8 cellular contexts compared by ENCODE assay signal in genomic region chr2:68766378-68766845, GRCh38. TPM values are rescaled to one million over a fixed set of nuclear protein-coding genes. Genes with fewer than 3 reads are reported as not detected.
A peak's percentile ranks its signal among the peaks of the same experiment; 100 is the strongest.
DNase-seq lines count a peak whose midpoint lies in the region; ATAC-seq, FAIRE-seq and TF ChIP-seq lines count a peak whose summit lies in the region.

No MANE protein-coding gene starts in this region.

- H3K9me3 ChIP-seq in DND-41 (ENCODE audit: insufficient read depth, low read length, severe bottlenecking): no peaks in the 10 kb centered on the region
- no peaks in the 10 kb centered on the region for H3K9me3 ChIP-seq in spleen

- WGBS in spleen, 5 donors: 11 to 19% (median 11%) methylated on average over 5 of the region's 5 CpGs

- H3K79me2 ChIP-seq in DND-41 (ENCODE audit: insufficient read depth, low read length): peaks cover 78% of the 10 kb centered on the region

- peak overlapping the region; percentile 71 for H2AFZ ChIP-seq in DND-41 (ENCODE audit: low read depth, low read length)

- peaks cover 91% of the 10 kb centered on the region for H3K4me1 Mint-ChIP-seq in activated CD8-positive, alpha-beta T cell treated with anti-CD3 and anti-CD28 coated beads, Interleukin-2, amount 10 ng/mL, durations not matched to agents 7 days and 5 days (ENCODE audit: low read depth)

- TF ChIP-seq CTCF in DND-41 (IDR thresholded peaks at IDR 0.05; ENCODE audit: borderline replicate concordance, extremely low read depth, low read length, poor library complexity, severe bottlenecking) (no peak), fibroblast of villous mesenchyme (IDR thresholded peaks at IDR 0.05; ENCODE audit: insufficient read depth, low read depth, low read length) (no peak), spleen (IDR thresholded peaks at IDR 0.05 in 8 of 11, conservative IDR thresholded peaks at IDR 0.05 in 3 of 11) (peak in 1 of 11 experiments; percentile 9)

- H3K36me3 ChIP-seq in DND-41 (ENCODE audit: insufficient read depth, low read length): no peaks in the 10 kb centered on the region
- H3K36me3 ChIP-seq in spleen: no peaks in the 10 kb centered on the region

- DNase-seq in DND-41 (peak; percentile 82), fibroblast of villous mesenchyme (ENCODE audit: low read depth) (peak; percentile 94), spleen (peak; percentile 90), NCI-H510A treated with DMSO at 0.1 percent for 48 hours (lab: John Stamatoyannopoulos, UW) (no peak), H54 (ENCODE audit: insufficient read length, low spot score) (no peak), RCC 7860 (ENCODE audit: low spot score) (no peak)
- DNase-seq in Jurkat, Clone E6-1 (ENCODE audit: low read depth, low spot score): peak; percentile 81
- DNase-seq in activated CD8-positive, alpha-beta T cell treated with anti-CD3 and anti-CD28 coated beads, Interleukin-2, amount 10 ng/mL, durations not matched to agents 7 days and 5 days: peak; percentile 82

- FAIRE-seq in H54 (lab: Jason Lieb, UNC) (no peak), RCC 7860 (lab: Jason Lieb, UNC) (no peak)

- H3K27ac Mint-ChIP-seq in activated CD8-positive, alpha-beta T cell treated with anti-CD3 and anti-CD28 coated beads, Interleukin-2, amount 10 ng/mL, durations not matched to agents 7 days and 5 days: peak overlapping the region; percentile 97

- TF ChIP-seq POLR2A in spleen (IDR thresholded peaks at IDR 0.05) (no peak), H54 (IDR thresholded peaks at IDR 0.05; ENCODE audit: low read depth, low read length) (no peak)

- H3K4me3 Mint-ChIP-seq in activated CD8-positive, alpha-beta T cell treated with anti-CD3 and anti-CD28 coated beads, Interleukin-2, amount 10 ng/mL, durations not matched to agents 7 days and 5 days: peak overlapping the region; percentile 83

- no peaks in the 10 kb centered on the region for H3K9me3 Mint-ChIP-seq in activated CD8-positive, alpha-beta T cell treated with anti-CD3 and anti-CD28 coated beads, Interleukin-2, amount 10 ng/mL, durations not matched to agents 7 days and 5 days (ENCODE audit: insufficient read depth)

- H3K27me3 ChIP-seq in DND-41 (ENCODE audit: insufficient read depth, low read length, poor library complexity) (no peaks in the 10 kb centered on the region), spleen (replicated peaks in 1 of 7) (no peaks in the 10 kb centered on the region)

- intact Hi-C loops in spleen (cut with DNase I; ENCODE audit: low total_unique reads): no loop called here

- H3K36me3 Mint-ChIP-seq in activated CD8-positive, alpha-beta T cell treated with anti-CD3 and anti-CD28 coated beads, Interleukin-2, amount 10 ng/mL, durations not matched to agents 7 days and 5 days (ENCODE audit: low read depth): peaks cover 25% of the 10 kb centered on the region

- no peaks in the 10 kb centered on the region for H4K20me1 ChIP-seq in DND-41 (ENCODE audit: insufficient read depth, low read length)

- H3K4me1 ChIP-seq in DND-41 (ENCODE audit: insufficient read depth, low read length) (peaks cover 75% of the 10 kb centered on the region), spleen (peaks cover 94 to 100% (median 100%) of the 10 kb centered on the region in 6 donors)

- CTCF ChIA-PET in activated CD8-positive, alpha-beta T cell treated with anti-CD3 and anti-CD28 coated beads, Interleukin-2, amount 10 ng/mL, durations not matched to agents 7 days and 5 days (lab: Charles Lee): interaction anchor here (0.8 to 16.9 kb wide), 21 partner anchors 10 to 303 kb away, joined by 3 to 448 read pairs (median 4); partner anchors contain the start of gene ARHGAP25

- H3K27ac ChIP-seq in DND-41 (ENCODE audit: low read length) (peak overlapping the region; percentile 94), spleen (peak overlapping the region; percentile 89 to 98 (median 96))

- H3K9ac ChIP-seq in DND-41 (ENCODE audit: low read depth, low read length): peak overlapping the region; percentile 54

- POLR2A ChIA-PET in activated CD8-positive, alpha-beta T cell treated with anti-CD3 and anti-CD28 coated beads, Interleukin-2, amount 10 ng/mL, durations not matched to agents 7 days and 5 days (lab: Charles Lee): interaction anchor here (0.6 to 3.2 kb wide), 14 partner anchors 9 to 299 kb away, joined by 3 to 28 read pairs (median 6); partner anchors contain the start of genes APLF, ARHGAP25 and FBXO48

- no peaks in the 10 kb centered on the region for H3K27me3 Mint-ChIP-seq in activated CD8-positive, alpha-beta T cell treated with anti-CD3 and anti-CD28 coated beads, Interleukin-2, amount 10 ng/mL, durations not matched to agents 7 days and 5 days (ENCODE audit: low read depth)

- peak overlapping the region in 1 of 2 experiments; percentile 52; a peak in 2 of 4 replicates for H3K4me3 ChIP-seq in DND-41 (ENCODE audit: low read depth in 1 of 2, low read length in 2 of 2)
- peak overlapping the region; percentile 10; the same call in 1 of the 2 replicates for H3K4me3 ChIP-seq in Jurkat, Clone E6-1 (ENCODE audit: low read length)
- H3K4me3 ChIP-seq in fibroblast of villous mesenchyme (ENCODE audit: low read depth, low read length): no peak overlapping the region
- H3K4me3 ChIP-seq in spleen: peak overlapping the region in 2 of 8 donors; percentile 16 to 58

- H3K4me2 ChIP-seq in DND-41 (ENCODE audit: insufficient read depth, low read length): peak overlapping the region; percentile 66

- ATAC-seq in DND-41 (ENCODE audit: insufficient read depth, low read depth): peak; percentile 94
- ATAC-seq in activated CD8-positive, alpha-beta T cell treated with anti-CD3 and anti-CD28 coated beads, Interleukin-2, amount 10 ng/mL, durations not matched to agents 7 days and 5 days: peak; percentile 79

RNA-seq across cellular contexts. Expression of gene ARHGAP25, which starts 31.8 kb away (rescaled TPM):
- 21.3 TPM for polyA plus RNA-seq in Jurkat, Clone E6-1 (2012; ENCODE audit: insufficient read depth, insufficient read length)
- 10 to 100 TPM; 68.2 to 68.7 TPM for total RNA-seq in activated CD8-positive, alpha-beta T cell treated with anti-CD3 and anti-CD28 coated beads, Interleukin-2, amount 10 ng/mL, durations not matched to agents 7 days and 5 days
- total RNA-seq in fibroblast of villous mesenchyme (3.0 and 3.5 TPM in 2 replicates), spleen (100 to 1,000 TPM; 119 to 173 (median 144) TPM)
- polyA plus RNA-seq in spleen: 100 to 1,000 TPM in 2 of 3 donors, 10 to 100 TPM in 1; 72.0 to 111 (median 103) TPM

Comparison
In these comparisons a context has a peak if more than half of its experiments do, and no peak if none do; other contexts are left out.
1. DNase-seq: peak in DND-41 (single experiment), Jurkat, Clone E6-1 (single experiment), activated CD8-positive, alpha-beta T cell treated with anti-CD3 and anti-CD28 coated beads, Interleukin-2, amount 10 ng/mL, durations not matched to agents 7 days and 5 days (single experiment), fibroblast of villous mesenchyme (single experiment) and spleen (single experiment); none in NCI-H510A treated with DMSO at 0.1 percent for 48 hours (single experiment), H54 (single experiment) and RCC 7860 (single experiment).
2. RNA of gene ARHGAP25, which starts 31.8 kb away (total RNA-seq): 119 to 173 TPM in spleen and 68.2 to 68.7 TPM in activated CD8-positive, alpha-beta T cell treated with anti-CD3 and anti-CD28 coated beads, Interleukin-2, amount 10 ng/mL, durations not matched to agents 7 days and 5 days; 3.0 to 3.5 TPM in fibroblast of villous mesenchyme; every median in the first group is over 10 times any median in the second.